Comparison of ENCODE assay signal across 1 cellular context in the genomic region with DNA sequence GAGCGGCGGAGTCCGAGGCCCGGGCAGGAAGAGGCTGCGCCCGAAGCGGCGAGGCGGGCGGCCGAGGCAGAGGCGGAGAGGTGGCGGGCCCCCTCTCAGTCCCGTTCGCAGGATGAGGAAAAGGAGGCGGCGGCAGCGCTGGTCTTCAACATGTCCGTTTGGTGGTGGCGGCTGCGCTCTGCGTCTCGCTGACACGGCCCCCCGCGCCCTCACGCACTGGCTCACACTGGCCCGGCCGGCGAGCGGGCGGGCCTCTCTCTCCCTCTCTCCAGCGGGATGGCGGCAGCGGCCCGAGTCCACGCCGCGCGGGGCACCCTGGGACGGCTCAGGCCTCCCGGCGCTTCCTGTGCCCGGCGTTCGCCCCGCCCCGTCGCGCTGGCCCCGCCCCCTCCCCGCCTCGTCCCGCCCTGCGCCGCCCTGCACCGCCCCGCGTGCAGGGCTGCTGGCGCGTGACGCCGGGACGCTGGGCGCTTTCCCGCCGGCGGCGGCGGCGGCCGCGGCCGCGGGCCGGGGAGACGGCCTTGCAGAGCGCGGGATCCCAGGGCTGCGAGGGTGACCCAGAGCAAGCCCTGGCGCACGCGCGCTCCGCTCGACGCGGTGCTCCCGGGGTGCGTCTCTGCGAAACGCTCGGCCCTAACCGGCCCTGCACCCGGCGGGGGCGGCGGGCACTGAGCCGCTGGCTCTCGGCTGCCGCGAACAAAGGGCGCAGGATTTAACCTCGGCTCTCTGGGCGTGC.
TF ChIP-seq lines count a peak whose summit lies in the region.

A gene with protein sequence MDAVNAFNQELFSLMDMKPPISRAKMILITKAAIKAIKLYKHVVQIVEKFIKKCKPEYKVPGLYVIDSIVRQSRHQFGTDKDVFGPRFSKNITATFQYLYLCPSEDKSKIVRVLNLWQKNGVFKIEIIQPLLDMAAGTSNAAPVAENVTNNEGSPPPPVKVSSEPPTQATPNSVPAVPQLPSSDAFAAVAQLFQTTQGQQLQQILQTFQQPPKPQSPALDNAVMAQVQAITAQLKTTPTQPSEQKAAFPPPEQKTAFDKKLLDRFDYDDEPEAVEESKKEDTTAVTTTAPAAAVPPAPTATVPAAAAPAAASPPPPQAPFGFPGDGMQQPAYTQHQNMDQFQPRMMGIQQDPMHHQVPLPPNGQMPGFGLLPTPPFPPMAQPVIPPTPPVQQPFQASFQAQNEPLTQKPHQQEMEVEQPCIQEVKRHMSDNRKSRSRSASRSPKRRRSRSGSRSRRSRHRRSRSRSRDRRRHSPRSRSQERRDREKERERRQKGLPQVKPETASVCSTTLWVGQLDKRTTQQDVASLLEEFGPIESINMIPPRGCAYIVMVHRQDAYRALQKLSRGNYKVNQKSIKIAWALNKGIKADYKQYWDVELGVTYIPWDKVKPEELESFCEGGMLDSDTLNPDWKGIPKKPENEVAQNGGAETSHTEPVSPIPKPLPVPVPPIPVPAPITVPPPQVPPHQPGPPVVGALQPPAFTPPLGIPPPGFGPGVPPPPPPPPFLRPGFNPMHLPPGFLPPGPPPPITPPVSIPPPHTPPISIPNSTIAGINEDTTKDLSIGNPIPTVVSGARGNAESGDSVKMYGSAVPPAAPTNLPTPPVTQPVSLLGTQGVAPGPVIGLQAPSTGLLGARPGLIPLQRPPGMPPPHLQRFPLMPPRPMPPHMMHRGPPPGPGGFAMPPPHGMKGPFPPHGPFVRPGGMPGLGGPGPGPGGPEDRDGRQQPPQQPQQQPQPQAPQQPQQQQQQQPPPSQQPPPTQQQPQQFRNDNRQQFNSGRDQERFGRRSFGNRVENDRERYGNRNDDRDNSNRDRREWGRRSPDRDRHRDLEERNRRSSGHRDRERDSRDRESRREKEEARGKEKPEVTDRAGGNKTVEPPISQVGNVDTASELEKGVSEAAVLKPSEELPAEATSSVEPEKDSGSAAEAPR (minus strand): TSS at position 317 of the 736 bp plus-strand sequence. CDS start 426 bp downstream, outside the sequence.

TF ChIP-seq in HepG2, 621 proteins besides CTCF, POLR2A, EP300 and RAD21 (continued from another document and continues in another):
- TF ChIP-seq, protein P1, sequence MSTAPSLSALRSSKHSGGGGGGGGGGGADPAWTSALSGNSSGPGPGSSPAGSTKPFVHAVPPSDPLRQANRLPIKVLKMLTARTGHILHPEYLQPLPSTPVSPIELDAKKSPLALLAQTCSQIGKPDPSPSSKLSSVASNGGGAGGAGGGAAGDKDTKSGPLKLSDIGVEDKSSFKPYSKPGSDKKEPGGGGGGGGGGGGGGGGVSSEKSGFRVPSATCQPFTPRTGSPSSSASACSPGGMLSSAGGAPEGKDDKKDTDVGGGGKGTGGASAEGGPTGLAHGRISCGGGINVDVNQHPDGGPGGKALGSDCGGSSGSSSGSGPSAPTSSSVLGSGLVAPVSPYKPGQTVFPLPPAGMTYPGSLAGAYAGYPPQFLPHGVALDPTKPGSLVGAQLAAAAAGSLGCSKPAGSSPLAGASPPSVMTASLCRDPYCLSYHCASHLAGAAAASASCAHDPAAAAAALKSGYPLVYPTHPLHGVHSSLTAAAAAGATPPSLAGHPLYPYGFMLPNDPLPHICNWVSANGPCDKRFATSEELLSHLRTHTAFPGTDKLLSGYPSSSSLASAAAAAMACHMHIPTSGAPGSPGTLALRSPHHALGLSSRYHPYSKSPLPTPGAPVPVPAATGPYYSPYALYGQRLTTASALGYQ (CRISPR knock-in tag; IDR thresholded peaks at IDR 0.05) = 0 out of 2 replicates have a peak, but pooled peaks have one; percentile 32
- TF ChIP-seq, protein P2, sequence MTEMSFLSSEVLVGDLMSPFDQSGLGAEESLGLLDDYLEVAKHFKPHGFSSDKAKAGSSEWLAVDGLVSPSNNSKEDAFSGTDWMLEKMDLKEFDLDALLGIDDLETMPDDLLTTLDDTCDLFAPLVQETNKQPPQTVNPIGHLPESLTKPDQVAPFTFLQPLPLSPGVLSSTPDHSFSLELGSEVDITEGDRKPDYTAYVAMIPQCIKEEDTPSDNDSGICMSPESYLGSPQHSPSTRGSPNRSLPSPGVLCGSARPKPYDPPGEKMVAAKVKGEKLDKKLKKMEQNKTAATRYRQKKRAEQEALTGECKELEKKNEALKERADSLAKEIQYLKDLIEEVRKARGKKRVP (CRISPR knock-in tag; IDR thresholded peaks at IDR 0.05) = no peak
- TF ChIP-seq ZNF501 (CRISPR knock-in tag; IDR thresholded peaks at IDR 0.05) = peak; percentile 55; the same call in 1 of the 2 replicates
- TF ChIP-seq REL (CRISPR knock-in tag; conservative IDR thresholded peaks at IDR 0.05) = no peak
- TF ChIP-seq SNAPC2 (CRISPR knock-in tag; IDR thresholded peaks at IDR 0.05) = no peak
- TF ChIP-seq HES4 (CRISPR knock-in tag; IDR thresholded peaks at IDR 0.05; ENCODE audit: borderline replicate concordance) = peak; percentile 21; the same call in 1 of the 2 replicates
- TF ChIP-seq, protein P3, sequence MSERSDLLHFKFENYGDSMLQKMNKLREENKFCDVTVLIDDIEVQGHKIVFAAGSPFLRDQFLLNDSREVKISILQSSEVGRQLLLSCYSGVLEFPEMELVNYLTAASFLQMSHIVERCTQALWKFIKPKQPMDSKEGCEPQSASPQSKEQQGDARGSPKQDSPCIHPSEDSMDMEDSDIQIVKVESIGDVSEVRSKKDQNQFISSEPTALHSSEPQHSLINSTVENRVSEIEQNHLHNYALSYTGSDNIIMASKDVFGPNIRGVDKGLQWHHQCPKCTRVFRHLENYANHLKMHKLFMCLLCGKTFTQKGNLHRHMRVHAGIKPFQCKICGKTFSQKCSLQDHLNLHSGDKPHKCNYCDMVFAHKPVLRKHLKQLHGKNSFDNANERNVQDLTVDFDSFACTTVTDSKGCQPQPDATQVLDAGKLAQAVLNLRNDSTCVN (CRISPR knock-in tag; IDR thresholded peaks at IDR 0.05; ENCODE audit: borderline replicate concordance) = no peak
- TF ChIP-seq, protein P4, sequence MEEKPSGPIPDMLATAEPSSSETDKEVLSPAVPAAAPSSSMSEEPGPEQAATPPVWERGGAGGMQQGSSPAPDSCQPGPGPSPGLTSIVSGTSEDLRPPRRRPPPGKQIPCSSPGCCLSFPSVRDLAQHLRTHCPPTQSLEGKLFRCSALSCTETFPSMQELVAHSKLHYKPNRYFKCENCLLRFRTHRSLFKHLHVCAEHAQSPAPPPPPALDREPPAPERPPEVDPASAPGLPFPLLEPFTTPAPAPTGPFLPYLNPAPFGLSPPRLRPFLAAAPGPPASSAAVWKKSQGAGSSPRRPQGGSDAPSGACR (CRISPR knock-in tag; IDR thresholded peaks at IDR 0.05) = no peak; the same call in 1 of the 2 replicates
- TF ChIP-seq ZNF44 (CRISPR knock-in tag; IDR thresholded peaks at IDR 0.05) = no peak
- peak; percentile 46; the same call in 1 of the 2 replicates for TF ChIP-seq TBX2 (CRISPR knock-in tag; IDR thresholded peaks at IDR 0.05; ENCODE audit: borderline replicate concordance)
- no peak for TF ChIP-seq KLF16 (CRISPR knock-in tag; IDR thresholded peaks at IDR 0.05)
- TF ChIP-seq PLRG1 (conservative IDR thresholded peaks at IDR 0.05) = no peak
- 0 out of 2 replicates have a peak, but pooled peaks have one; percentile 72 for TF ChIP-seq ZNF674 (CRISPR knock-in tag; IDR thresholded peaks at IDR 0.05; ENCODE audit: low read depth)
- TF ChIP-seq, protein P5, sequence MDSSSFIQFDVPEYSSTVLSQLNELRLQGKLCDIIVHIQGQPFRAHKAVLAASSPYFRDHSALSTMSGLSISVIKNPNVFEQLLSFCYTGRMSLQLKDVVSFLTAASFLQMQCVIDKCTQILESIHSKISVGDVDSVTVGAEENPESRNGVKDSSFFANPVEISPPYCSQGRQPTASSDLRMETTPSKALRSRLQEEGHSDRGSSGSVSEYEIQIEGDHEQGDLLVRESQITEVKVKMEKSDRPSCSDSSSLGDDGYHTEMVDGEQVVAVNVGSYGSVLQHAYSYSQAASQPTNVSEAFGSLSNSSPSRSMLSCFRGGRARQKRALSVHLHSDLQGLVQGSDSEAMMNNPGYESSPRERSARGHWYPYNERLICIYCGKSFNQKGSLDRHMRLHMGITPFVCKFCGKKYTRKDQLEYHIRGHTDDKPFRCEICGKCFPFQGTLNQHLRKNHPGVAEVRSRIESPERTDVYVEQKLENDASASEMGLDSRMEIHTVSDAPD (CRISPR knock-in tag; IDR thresholded peaks at IDR 0.05) = 0 out of 2 replicates have a peak, but pooled peaks have one; percentile 15
- TF ChIP-seq, protein P6, sequence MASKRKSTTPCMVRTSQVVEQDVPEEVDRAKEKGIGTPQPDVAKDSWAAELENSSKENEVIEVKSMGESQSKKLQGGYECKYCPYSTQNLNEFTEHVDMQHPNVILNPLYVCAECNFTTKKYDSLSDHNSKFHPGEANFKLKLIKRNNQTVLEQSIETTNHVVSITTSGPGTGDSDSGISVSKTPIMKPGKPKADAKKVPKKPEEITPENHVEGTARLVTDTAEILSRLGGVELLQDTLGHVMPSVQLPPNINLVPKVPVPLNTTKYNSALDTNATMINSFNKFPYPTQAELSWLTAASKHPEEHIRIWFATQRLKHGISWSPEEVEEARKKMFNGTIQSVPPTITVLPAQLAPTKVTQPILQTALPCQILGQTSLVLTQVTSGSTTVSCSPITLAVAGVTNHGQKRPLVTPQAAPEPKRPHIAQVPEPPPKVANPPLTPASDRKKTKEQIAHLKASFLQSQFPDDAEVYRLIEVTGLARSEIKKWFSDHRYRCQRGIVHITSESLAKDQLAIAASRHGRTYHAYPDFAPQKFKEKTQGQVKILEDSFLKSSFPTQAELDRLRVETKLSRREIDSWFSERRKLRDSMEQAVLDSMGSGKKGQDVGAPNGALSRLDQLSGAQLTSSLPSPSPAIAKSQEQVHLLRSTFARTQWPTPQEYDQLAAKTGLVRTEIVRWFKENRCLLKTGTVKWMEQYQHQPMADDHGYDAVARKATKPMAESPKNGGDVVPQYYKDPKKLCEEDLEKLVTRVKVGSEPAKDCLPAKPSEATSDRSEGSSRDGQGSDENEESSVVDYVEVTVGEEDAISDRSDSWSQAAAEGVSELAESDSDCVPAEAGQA (IDR thresholded peaks at IDR 0.05; ENCODE audit: low read depth) = no peak
- TF ChIP-seq, protein P6 (CRISPR knock-in tag; IDR thresholded peaks at IDR 0.05; ENCODE audit: borderline replicate concordance) = peak; percentile 17; the same call in 1 of the 2 replicates
- TF ChIP-seq, protein P7, sequence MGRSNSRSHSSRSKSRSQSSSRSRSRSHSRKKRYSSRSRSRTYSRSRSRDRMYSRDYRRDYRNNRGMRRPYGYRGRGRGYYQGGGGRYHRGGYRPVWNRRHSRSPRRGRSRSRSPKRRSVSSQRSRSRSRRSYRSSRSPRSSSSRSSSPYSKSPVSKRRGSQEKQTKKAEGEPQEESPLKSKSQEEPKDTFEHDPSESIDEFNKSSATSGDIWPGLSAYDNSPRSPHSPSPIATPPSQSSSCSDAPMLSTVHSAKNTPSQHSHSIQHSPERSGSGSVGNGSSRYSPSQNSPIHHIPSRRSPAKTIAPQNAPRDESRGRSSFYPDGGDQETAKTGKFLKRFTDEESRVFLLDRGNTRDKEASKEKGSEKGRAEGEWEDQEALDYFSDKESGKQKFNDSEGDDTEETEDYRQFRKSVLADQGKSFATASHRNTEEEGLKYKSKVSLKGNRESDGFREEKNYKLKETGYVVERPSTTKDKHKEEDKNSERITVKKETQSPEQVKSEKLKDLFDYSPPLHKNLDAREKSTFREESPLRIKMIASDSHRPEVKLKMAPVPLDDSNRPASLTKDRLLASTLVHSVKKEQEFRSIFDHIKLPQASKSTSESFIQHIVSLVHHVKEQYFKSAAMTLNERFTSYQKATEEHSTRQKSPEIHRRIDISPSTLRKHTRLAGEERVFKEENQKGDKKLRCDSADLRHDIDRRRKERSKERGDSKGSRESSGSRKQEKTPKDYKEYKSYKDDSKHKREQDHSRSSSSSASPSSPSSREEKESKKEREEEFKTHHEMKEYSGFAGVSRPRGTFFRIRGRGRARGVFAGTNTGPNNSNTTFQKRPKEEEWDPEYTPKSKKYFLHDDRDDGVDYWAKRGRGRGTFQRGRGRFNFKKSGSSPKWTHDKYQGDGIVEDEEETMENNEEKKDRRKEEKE (IDR thresholded peaks at IDR 0.05) = no peak
- no peak for TF ChIP-seq ZNF207 (IDR thresholded peaks at IDR 0.05; ENCODE audit: borderline replicate concordance)
- TF ChIP-seq HOXA3 (CRISPR knock-in tag; IDR thresholded peaks at IDR 0.05) = peak; percentile 27
- peak; percentile 76; the same call in 1 of the 2 replicates for TF ChIP-seq KDM5B (CRISPR knock-in tag; IDR thresholded peaks at IDR 0.05; ENCODE audit: borderline replicate concordance)
- TF ChIP-seq RNF2 (conservative IDR thresholded peaks at IDR 0.05; ENCODE audit: low read depth) = peak; percentile 81; the same call in 1 of the 2 replicates
- TF ChIP-seq ZNF431 (CRISPR knock-in tag; IDR thresholded peaks at IDR 0.05; ENCODE audit: borderline replicate concordance, low read depth) = peak; percentile 19; the same call in 1 of the 2 replicates
- 0 out of 2 replicates have a peak, but pooled peaks have one; percentile 29 for TF ChIP-seq ZNF589 (CRISPR knock-in tag; conservative IDR thresholded peaks at IDR 0.05)
- TF ChIP-seq, protein P8, sequence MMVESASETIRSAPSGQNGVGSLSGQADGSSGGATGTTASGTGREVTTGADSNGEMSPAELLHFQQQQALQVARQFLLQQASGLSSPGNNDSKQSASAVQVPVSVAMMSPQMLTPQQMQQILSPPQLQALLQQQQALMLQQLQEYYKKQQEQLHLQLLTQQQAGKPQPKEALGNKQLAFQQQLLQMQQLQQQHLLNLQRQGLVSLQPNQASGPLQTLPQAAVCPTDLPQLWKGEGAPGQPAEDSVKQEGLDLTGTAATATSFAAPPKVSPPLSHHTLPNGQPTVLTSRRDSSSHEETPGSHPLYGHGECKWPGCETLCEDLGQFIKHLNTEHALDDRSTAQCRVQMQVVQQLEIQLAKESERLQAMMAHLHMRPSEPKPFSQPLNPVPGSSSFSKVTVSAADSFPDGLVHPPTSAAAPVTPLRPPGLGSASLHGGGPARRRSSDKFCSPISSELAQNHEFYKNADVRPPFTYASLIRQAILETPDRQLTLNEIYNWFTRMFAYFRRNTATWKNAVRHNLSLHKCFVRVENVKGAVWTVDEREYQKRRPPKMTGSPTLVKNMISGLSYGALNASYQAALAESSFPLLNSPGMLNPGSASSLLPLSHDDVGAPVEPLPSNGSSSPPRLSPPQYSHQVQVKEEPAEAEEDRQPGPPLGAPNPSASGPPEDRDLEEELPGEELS (CRISPR knock-in tag; IDR thresholded peaks at IDR 0.05) = no peak
- TF ChIP-seq ZNF547 (CRISPR knock-in tag; IDR thresholded peaks at IDR 0.05) = peak; percentile 60
- no peak for TF ChIP-seq JUN (CRISPR knock-in tag; IDR thresholded peaks at IDR 0.05)
- TF ChIP-seq NONO (IDR thresholded peaks at IDR 0.05) = no peak
- TF ChIP-seq NONO (CRISPR knock-in tag; conservative IDR thresholded peaks at IDR 0.05) = peak; percentile 51
- TF ChIP-seq, protein P9, sequence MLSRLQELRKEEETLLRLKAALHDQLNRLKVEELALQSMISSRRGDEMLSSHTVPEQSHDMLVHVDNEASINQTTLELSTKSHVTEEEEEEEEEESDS (CRISPR knock-in tag; IDR thresholded peaks at IDR 0.05; ENCODE audit: borderline replicate concordance) = no peak
